In genomic region chr17:41511716-41512115, GRCh38 we compare ENCODE assay signal across 2 cellular contexts.
TF ChIP-seq lines count a peak whose summit lies in the region.

No MANE protein-coding gene starts in this region.

TF ChIP-seq in K562, 482 proteins besides CTCF, POLR2A, EP300 and RAD21:
- TF ChIP-seq NFIC (IDR thresholded peaks at IDR 0.05) (peak; percentile 30; the same call in 1 of the 2 replicates), ZNF24 (IDR thresholded peaks at IDR 0.05) (no peak), HDGF (IDR thresholded peaks at IDR 0.05) (0 out of 2 replicates have a peak, but pooled peaks have one; percentile 0), SRSF9 (IDR thresholded peaks at IDR 0.05; ENCODE audit: borderline replicate concordance, low read depth, low read length) (no peak), PATZ1 (CRISPR knock-in tag; IDR thresholded peaks at IDR 0.05; ENCODE audit: borderline replicate concordance) (no peak), ZNF407 (IDR thresholded peaks at IDR 0.05; ENCODE audit: low read depth) (no peak), ZNF124 (CRISPR knock-in tag; IDR thresholded peaks at IDR 0.05) (no peak), SUPT5H (IDR thresholded peaks at IDR 0.05) (no peak), ZBTB5 (IDR thresholded peaks at IDR 0.05) (no peak), SAFB2 (IDR thresholded peaks at IDR 0.05; ENCODE audit: borderline replicate concordance, low read depth, low read length, severe bottlenecking) (no peak)

TF ChIP-seq in GM23338, 12 proteins besides CTCF, POLR2A, EP300 and RAD21:
- TF ChIP-seq EZH2phosphoT487 (IDR thresholded peaks at IDR 0.05; ENCODE audit: unreplicated experiment) (no peak), POLR2AphosphoS5 (IDR thresholded peaks at IDR 0.05; ENCODE audit: low read depth) (no peak), NANOG (IDR thresholded peaks at IDR 0.05; ENCODE audit: borderline replicate concordance) (no peak), ETS1 (IDR thresholded peaks at IDR 0.05) (no peak), REST (IDR thresholded peaks at IDR 0.05; ENCODE audit: unreplicated experiment) (no peak), EZH2 (IDR thresholded peaks at IDR 0.05; ENCODE audit: low read depth, unreplicated experiment) (no peak), ZNF462 (CRISPR knock-in tag; IDR thresholded peaks at IDR 0.05) (no peak), JUNB (IDR thresholded peaks at IDR 0.05; ENCODE audit: unreplicated experiment) (no peak), CREB1 (CRISPR knock-in tag; IDR thresholded peaks at IDR 0.05; ENCODE audit: low read depth) (no peak), ZNF331 (CRISPR knock-in tag; IDR thresholded peaks at IDR 0.05; ENCODE audit: low read depth) (no peak), ZNF114 (CRISPR knock-in tag; IDR thresholded peaks at IDR 0.05) (no peak)
